In the genomic region with DNA sequence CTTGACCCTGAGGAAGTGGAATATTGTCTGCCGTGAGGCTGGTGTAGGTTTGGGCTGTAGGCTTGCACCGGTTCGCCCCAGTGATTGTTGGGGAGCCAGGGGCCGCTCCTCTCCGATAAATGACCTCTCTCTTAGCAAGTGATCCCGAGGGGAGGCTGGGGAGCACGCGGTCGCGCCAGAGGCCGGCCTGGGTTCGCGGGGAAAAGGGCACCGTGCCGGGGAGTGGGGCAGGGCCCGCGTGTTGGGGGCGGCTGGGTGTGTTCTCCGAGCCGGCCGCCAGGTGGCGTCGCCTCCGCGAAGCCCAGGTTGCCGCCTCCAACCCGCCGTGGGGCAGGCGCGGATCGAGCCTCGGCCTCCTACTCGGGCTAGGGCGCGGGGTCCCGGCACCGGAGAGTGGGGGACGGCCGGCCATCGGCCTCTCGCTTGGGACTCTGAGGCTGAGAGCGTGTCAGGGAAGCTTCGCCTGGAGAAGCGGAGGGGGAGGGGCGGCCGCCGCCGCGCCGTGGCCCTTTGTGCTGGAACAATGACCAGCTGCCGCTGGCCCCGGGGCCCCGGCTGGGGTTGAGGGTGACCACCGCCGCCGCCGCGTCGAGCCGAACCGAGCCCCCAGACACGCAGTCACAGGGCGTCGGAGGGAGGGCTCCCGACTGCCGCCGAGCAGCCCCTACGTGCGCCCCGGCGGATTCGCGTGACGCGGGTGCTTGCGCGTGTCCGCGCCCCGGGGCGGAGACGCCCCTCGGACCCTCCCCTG, we compare ENCODE assay signal across 8 cellular contexts. TPM values are rescaled to one million over a fixed set of nuclear protein-coding genes. Genes with fewer than 3 reads are reported as not detected.
A peak's percentile ranks its signal among the peaks of the same experiment; 100 is the strongest.
DNase-seq lines count a peak whose midpoint lies in the region; ATAC-seq, FAIRE-seq and TF ChIP-seq lines count a peak whose summit lies in the region.

No MANE protein-coding gene starts in this region.

- H3K4me3 Mint-ChIP-seq in T-helper 2 cell treated with Interferon-gamma antibody and Interleukin-4, amounts not matched to agents 5 μg/mL and 100 μg/mL, for 36 hours, result peak overlapping the region; percentile 84
- peak overlapping the region; percentile 88 for H3K4me3 Mint-ChIP-seq in astrocyte (ENCODE audit: unreplicated experiment)

- peak overlapping the region; percentile 93 for H3K4me2 ChIP-seq in astrocyte (ENCODE audit: low read length)

- no peaks in the 10 kb centered on the region for H3K9me3 ChIP-seq in astrocyte (ENCODE audit: insufficient read depth, low read depth, low read length)

- peaks cover 5% of the 10 kb centered on the region for H3K36me3 Mint-ChIP-seq in T-helper 2 cell treated with Interferon-gamma antibody and Interleukin-4, amounts not matched to agents 5 μg/mL and 100 μg/mL, for 36 hours (ENCODE audit: low read depth)
- H3K36me3 Mint-ChIP-seq in astrocyte (ENCODE audit: low read depth, unreplicated experiment), result peaks cover 6% of the 10 kb centered on the region

- TF ChIP-seq CTCF in astrocyte (IDR thresholded peaks at IDR 0.05; ENCODE audit: insufficient read depth, low read depth, low read length), result peak; percentile 46

- peak overlapping the region; percentile 85 for H3K27ac Mint-ChIP-seq in T-helper 2 cell treated with Interferon-gamma antibody and Interleukin-4, amounts not matched to agents 5 μg/mL and 100 μg/mL, for 36 hours
- H3K27ac Mint-ChIP-seq in astrocyte (ENCODE audit: unreplicated experiment), result peak overlapping the region; percentile 91

- DNase-seq in ELR (ENCODE audit: low read depth), result peak; percentile 76
- peak; percentile 76 for DNase-seq in LHCN-M2 (ENCODE audit: low read depth)
- DNase-seq in T-helper 2 cell treated with Interferon-gamma antibody and Interleukin-4, amounts not matched to agents 5 μg/mL and 100 μg/mL, for 36 hours (ENCODE audit: low spot score), result peak; percentile 80
- DNase-seq in astrocyte (ENCODE audit: low read depth), result peak; percentile 54
- peak; percentile 37 to 94 (median 79) for DNase-seq in hypothalamus (lab: John Stamatoyannopoulos, UW)
- peak; percentile 91 for DNase-seq in sciatic nerve (ENCODE audit: low spot score)

- H3K27ac ChIP-seq in astrocyte (ENCODE audit: low read depth, low read length), result peak overlapping the region; percentile 94

- H3K9ac ChIP-seq in astrocyte (ENCODE audit: low read length), result peak overlapping the region; percentile 94

- peaks cover 33% of the 10 kb centered on the region for H4K20me1 ChIP-seq in astrocyte (ENCODE audit: insufficient read depth, low read length)

- no peak for FAIRE-seq in astrocyte (lab: Jason Lieb, UNC)

- H2AFZ ChIP-seq in astrocyte (ENCODE audit: low read depth, low read length), result peak overlapping the region; percentile 45

- H3K27me3 Mint-ChIP-seq in T-helper 2 cell treated with Interferon-gamma antibody and Interleukin-4, amounts not matched to agents 5 μg/mL and 100 μg/mL, for 36 hours (ENCODE audit: low read depth), result peaks cover 2% of the 10 kb centered on the region
- no peaks in the 10 kb centered on the region for H3K27me3 Mint-ChIP-seq in astrocyte (ENCODE audit: low read depth, unreplicated experiment)

- H3K36me3 ChIP-seq in astrocyte (ENCODE audit: insufficient read depth, low read length), result peaks cover 6% of the 10 kb centered on the region

- H3K4me3 ChIP-seq in astrocyte (ENCODE audit: insufficient read depth, low read depth, low read length), result peak overlapping the region; percentile 89

- ATAC-seq in GM21737 (IDR thresholded peaks at IDR 0.05; ENCODE audit: unreplicated experiment) (peak; percentile 41), sciatic nerve (peak; percentile 68), GM21381 (IDR thresholded peaks at IDR 0.05; ENCODE audit: unreplicated experiment) (no peak)

- H3K4me1 ChIP-seq in astrocyte (ENCODE audit: insufficient read depth, low read length), result peaks cover 36% of the 10 kb centered on the region

- H3K79me2 ChIP-seq in astrocyte (ENCODE audit: insufficient read depth, low read length), result peaks cover 50% of the 10 kb centered on the region

- intact Hi-C loops in sciatic nerve (cut with DNase I), result no loop called here

- no peaks in the 10 kb centered on the region for H3K27me3 ChIP-seq in astrocyte (ENCODE audit: insufficient read depth, low read length)

- H3K9me3 Mint-ChIP-seq in T-helper 2 cell treated with Interferon-gamma antibody and Interleukin-4, amounts not matched to agents 5 μg/mL and 100 μg/mL, for 36 hours, result no peaks in the 10 kb centered on the region
- peaks cover 4% of the 10 kb centered on the region for H3K9me3 Mint-ChIP-seq in astrocyte (ENCODE audit: unreplicated experiment)

- H3K4me1 Mint-ChIP-seq in T-helper 2 cell treated with Interferon-gamma antibody and Interleukin-4, amounts not matched to agents 5 μg/mL and 100 μg/mL, for 36 hours (ENCODE audit: low read depth), result peaks cover 15% of the 10 kb centered on the region
- peaks cover 13% of the 10 kb centered on the region for H3K4me1 Mint-ChIP-seq in astrocyte (ENCODE audit: low read depth, unreplicated experiment)

RNA-seq across cellular contexts. Expression of a gene that starts 0.4 kb away (rescaled TPM):
- total RNA-seq in LHCN-M2 (2014; rRNA removed) (161 and 176 TPM in 2 replicates), astrocyte (69.9 and 73.9 TPM in 2 replicates), sciatic nerve (78.6 TPM)
- 81.1 TPM for polyA plus RNA-seq in LHCN-M2 (2012)

RNA-seq across cellular contexts. Expression of a gene that starts 11.8 kb away (rescaled TPM):
- total RNA-seq in LHCN-M2 (2014; rRNA removed), result 7.2 and 9.1 TPM in 2 replicates
- polyA plus RNA-seq in LHCN-M2 (2012), result 5.1 TPM
- total RNA-seq in astrocyte, result 12.9 TPM in 2 replicates
- 5.9 TPM for total RNA-seq in sciatic nerve

RNA-seq across cellular contexts. Expression of a gene that starts 11.9 kb away (rescaled TPM):
- total RNA-seq in LHCN-M2 (2014; rRNA removed) (83.7 and 99.8 TPM in 2 replicates), astrocyte (61.3 and 75.1 TPM in 2 replicates), sciatic nerve (84.8 TPM)
- 136 TPM for polyA plus RNA-seq in LHCN-M2 (2012)

RNA-seq across cellular contexts. Expression of a gene that starts 29.9 kb away (rescaled TPM):
- total RNA-seq in LHCN-M2 (2014; rRNA removed) (0.46 and 0.64 TPM in 2 replicates), astrocyte (5.9 and 7.1 TPM in 2 replicates), sciatic nerve (15.3 TPM)
- 2.1 TPM for polyA plus RNA-seq in LHCN-M2 (2012)

RNA-seq across cellular contexts. Expression of a gene that starts 31.8 kb away (rescaled TPM):
- total RNA-seq in LHCN-M2 (2014; rRNA removed) (1.2 and 1.4 TPM in 2 replicates), astrocyte (2.2 and 4.5 TPM in 2 replicates), sciatic nerve (3.8 TPM)
- 2.5 TPM for polyA plus RNA-seq in LHCN-M2 (2012)
